In the genomic region with DNA sequence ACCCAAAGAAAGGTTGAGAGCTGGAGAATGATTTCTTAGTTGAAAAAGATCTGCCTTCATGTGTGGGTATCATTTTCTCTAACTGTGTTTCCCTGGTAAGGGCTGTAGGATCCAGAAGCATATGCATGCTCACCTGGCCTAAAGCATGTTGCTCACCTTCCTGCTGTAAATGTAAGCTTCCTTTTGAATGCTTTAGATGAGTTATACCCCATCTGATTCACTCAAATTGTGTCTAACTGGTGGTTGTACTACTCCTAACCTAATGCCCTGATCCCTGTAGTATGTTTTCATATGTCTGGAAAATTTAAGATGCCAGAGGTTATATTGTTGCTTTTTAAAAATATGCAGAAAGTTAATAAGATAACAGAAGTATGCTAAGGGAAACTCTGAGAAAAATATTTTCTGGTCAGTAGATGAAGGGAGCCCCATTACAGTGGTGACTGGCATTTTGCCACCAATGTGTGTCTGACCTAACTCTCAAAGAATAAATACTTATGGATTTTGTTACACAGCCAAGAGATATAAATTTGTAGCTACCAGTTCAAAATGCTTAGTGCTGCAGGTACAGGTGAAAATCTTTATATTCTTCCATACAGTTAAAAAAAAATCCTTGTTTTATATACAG, we compare ENCODE assay signal across 2 cellular contexts.
TF ChIP-seq lines count a peak whose summit lies in the region.

No MANE protein-coding gene starts in this region.

TF ChIP-seq in HEK293, 187 proteins besides CTCF, POLR2A, EP300 and RAD21 (continued from another document):
- TF ChIP-seq, protein P1, sequence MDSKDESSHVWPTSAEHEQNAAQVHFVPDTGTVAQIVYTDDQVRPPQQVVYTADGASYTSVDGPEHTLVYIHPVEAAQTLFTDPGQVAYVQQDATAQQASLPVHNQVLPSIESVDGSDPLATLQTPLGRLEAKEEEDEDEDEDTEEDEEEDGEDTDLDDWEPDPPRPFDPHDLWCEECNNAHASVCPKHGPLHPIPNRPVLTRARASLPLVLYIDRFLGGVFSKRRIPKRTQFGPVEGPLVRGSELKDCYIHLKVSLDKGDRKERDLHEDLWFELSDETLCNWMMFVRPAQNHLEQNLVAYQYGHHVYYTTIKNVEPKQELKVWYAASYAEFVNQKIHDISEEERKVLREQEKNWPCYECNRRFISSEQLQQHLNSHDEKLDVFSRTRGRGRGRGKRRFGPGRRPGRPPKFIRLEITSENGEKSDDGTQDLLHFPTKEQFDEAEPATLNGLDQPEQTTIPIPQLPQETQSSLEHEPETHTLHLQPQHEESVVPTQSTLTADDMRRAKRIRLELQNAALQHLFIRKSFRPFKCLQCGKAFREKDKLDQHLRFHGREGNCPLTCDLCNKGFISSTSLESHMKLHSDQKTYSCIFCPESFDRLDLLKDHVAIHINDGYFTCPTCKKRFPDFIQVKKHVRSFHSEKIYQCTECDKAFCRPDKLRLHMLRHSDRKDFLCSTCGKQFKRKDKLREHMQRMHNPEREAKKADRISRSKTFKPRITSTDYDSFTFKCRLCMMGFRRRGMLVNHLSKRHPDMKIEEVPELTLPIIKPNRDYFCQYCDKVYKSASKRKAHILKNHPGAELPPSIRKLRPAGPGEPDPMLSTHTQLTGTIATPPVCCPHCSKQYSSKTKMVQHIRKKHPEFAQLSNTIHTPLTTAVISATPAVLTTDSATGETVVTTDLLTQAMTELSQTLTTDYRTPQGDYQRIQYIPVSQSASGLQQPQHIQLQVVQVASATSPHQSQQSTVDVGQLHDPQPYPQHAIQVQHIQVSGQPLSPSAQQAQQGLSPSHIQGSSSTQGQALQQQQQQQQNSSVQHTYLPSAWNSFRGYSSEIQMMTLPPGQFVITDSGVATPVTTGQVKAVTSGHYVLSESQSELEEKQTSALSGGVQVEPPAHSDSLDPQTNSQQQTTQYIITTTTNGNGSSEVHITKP (tag by site-specific recombination; IDR thresholded peaks at IDR 0.05), result peak; percentile 76

TF ChIP-seq in WTC11, 78 proteins besides CTCF, POLR2A, EP300 and RAD21 (continued from another document):
- TF ChIP-seq, protein P2, sequence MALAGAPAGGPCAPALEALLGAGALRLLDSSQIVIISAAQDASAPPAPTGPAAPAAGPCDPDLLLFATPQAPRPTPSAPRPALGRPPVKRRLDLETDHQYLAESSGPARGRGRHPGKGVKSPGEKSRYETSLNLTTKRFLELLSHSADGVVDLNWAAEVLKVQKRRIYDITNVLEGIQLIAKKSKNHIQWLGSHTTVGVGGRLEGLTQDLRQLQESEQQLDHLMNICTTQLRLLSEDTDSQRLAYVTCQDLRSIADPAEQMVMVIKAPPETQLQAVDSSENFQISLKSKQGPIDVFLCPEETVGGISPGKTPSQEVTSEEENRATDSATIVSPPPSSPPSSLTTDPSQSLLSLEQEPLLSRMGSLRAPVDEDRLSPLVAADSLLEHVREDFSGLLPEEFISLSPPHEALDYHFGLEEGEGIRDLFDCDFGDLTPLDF (CRISPR knock-in tag; IDR thresholded peaks at IDR 0.05), result no peak
- TF ChIP-seq PRRX2 (CRISPR knock-in tag; IDR thresholded peaks at IDR 0.05), result no peak
